In the genomic region with DNA sequence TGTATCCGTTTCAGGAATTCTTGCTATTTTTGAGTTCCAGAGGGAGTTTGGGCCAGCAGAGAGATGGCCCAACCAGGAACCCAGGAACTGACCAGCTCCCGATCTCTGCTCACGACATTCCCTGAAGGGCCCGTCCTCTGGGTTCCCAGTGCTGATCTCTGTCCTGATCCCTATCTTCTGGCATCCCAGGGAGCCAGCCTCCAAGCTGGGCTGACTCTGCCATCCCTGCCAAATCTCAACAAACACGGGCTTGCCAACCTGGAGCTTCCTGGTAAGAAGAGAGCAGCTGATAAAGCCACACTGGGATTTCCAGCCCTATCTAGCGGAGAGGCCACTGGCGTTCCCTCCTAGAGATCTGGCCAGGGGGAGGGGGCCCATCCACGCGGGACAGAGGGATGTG, we compare ENCODE assay signal across 16 cellular contexts.
"Had no signal": no experiment of that assay in that cellular context is flagged by ENCODE, and none has a peak within 500 bp of the region (broad histone marks: within the 10 kb centered on the region; RNA-seq: fewer than 3 reads in every experiment).

No MANE protein-coding gene starts in this region.

- H3K4me3 ChIP-seq: esophagus muscularis mucosa, left lung, ovary had no signal

- H3K27ac ChIP-seq: esophagus muscularis mucosa, left lung, ovary had no signal

- H3K4me1 ChIP-seq: left lung had no signal

- H3K9me3 ChIP-seq: esophagus muscularis mucosa, left lung, ovary had no signal

- H3K27me3 ChIP-seq: esophagus muscularis mucosa, left lung, ovary had no signal

- H3K4me3 Mint-ChIP-seq: activated naive CD8-positive, alpha-beta T cell; nephron progenitor cell; T-helper 2 cell treated with Interferon-gamma antibody and Interleukin-4, amounts not matched to agents 5 μg/mL and 100 μg/mL, for 36 hours had no signal

- H3K27me3 Mint-ChIP-seq: activated naive CD8-positive, alpha-beta T cell had no signal

- DNase-seq: activated CD4-positive, alpha-beta T cell treated with anti-CD3 and anti-CD28 coated beads, Interleukin-2, amount 50 U/mL, for 4 hours; activated CD4-positive, CD25-positive, alpha-beta regulatory T cell treated with anti-CD3 and anti-CD28 coated beads, Interleukin-2, amount 50 U/mL, for 72 hours; activated effector memory CD4-positive, alpha-beta T cell treated with Interleukin-2 at 50 U/mL for 16 hours; activated T-cell treated with anti-CD3 and anti-CD28 coated beads, Interleukin-2, amount 50 U/mL, for 1 hour; cerebellar nuclear complex; dermis blood vessel endothelial cell; foreskin fibroblast; left lung; nephron progenitor cell; ovary; retina; small intestine; trophoblast cell had no signal

- H3K9me3 Mint-ChIP-seq: nephron progenitor cell; T-helper 2 cell treated with Interferon-gamma antibody and Interleukin-4, amounts not matched to agents 5 μg/mL and 100 μg/mL, for 36 hours had no signal

- H3K27ac Mint-ChIP-seq: activated naive CD8-positive, alpha-beta T cell; nephron progenitor cell; T-helper 2 cell treated with Interferon-gamma antibody and Interleukin-4, amounts not matched to agents 5 μg/mL and 100 μg/mL, for 36 hours had no signal

- H3K4me1 Mint-ChIP-seq: nephron progenitor cell had no signal

- ATAC-seq: left lung had no signal
